In the genomic region with DNA sequence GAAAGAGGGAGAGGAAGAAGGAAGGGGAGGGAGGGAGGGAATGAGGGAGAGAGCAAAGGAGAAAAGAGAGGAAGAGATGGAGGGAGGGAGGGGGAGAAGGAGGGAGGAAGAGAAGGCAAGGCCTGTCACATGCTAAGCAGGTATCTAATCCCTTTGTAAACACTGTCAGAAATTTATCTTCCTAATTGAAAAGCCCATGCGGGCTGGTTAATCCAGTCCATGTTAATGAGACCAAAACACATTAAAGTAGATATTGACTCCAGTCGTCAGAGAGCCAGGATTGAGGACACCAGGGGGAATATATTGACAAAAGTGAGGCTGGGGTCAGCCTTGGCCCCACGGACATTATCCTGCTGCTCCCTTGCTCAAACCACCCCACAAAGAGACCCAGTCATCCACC, we compare ENCODE assay signal across 20 cellular contexts.
DNase-seq lines count a peak whose midpoint lies in the region; ATAC-seq and TF ChIP-seq lines count a peak whose summit lies in the region.
"Had no signal": no experiment of that assay in that cellular context is flagged by ENCODE, and none has a peak within 500 bp of the region (broad histone marks: within the 10 kb centered on the region; RNA-seq: fewer than 3 reads in every experiment).

No MANE protein-coding gene starts in this region.

- H3K4me1 Mint-ChIP-seq in nephron = peaks cover 38% of the 10 kb centered on the region

- no peak for ATAC-seq in GM18861 (IDR thresholded peaks at IDR 0.05; ENCODE audit: unreplicated experiment)
- ATAC-seq: CD8-positive, alpha-beta T cell; Panc1; SK-N-SH treated with all-trans-retinoic acid at 6 μM for 48 hours had no signal

- no peak overlapping the region for H3K4me3 Mint-ChIP-seq in nephron
- H3K4me3 Mint-ChIP-seq: CD8-positive, alpha-beta T cell had no signal

- H3K27me3 Mint-ChIP-seq in nephron (ENCODE audit: low read depth) = peaks cover 21% of the 10 kb centered on the region

- peak overlapping the region; percentile 6 to 81 (median 71) for H3K27ac Mint-ChIP-seq in nephron
- H3K27ac Mint-ChIP-seq: CD8-positive, alpha-beta T cell had no signal

- TF ChIP-seq CTCF in nephron (IDR thresholded peaks at IDR 0.05; ENCODE audit: unreplicated experiment in 3 of 3) = no peak

- H3K36me3 Mint-ChIP-seq in nephron (ENCODE audit: low read depth) = no peaks in the 10 kb centered on the region
- H3K36me3 Mint-ChIP-seq: CD8-positive, alpha-beta T cell had no signal

- DNase-seq in NCI-H345 (lab: John Stamatoyannopoulos, UW) (peak; percentile 31), NCI-H345 treated with DMSO at 0.1 percent for 48 hours (lab: John Stamatoyannopoulos, UW; ENCODE audit: unreplicated experiment) (no peak), D341Med (ENCODE audit: low spot score) (peak; percentile 51), NCI-H82 treated with DMSO at 0.1 percent for 48 hours (lab: John Stamatoyannopoulos, UW; ENCODE audit: unreplicated experiment) (peak; percentile 67), AG08395 (ENCODE audit: low spot score) (no peak)
- DNase-seq: 8988T; AML-193; C1 segment of cervical spinal cord; CD8-positive, alpha-beta T cell; DMS79; Karpas-422; MV-4-11; NCI-H1105 treated with DMSO at 0.1 percent for 48 hours; NCI-H1694 treated with DMSO at 0.1 percent for 48 hours; NCI-H2081 treated with DMSO at 0.1 percent for 48 hours; NCI-H524 treated with DMSO at 0.1 percent for 48 hours had no signal

- H3K9me3 Mint-ChIP-seq in nephron = peaks cover 4% of the 10 kb centered on the region
- H3K9me3 Mint-ChIP-seq: CD8-positive, alpha-beta T cell had no signal

Comparison
In these comparisons a context has a peak if more than half of its experiments do, and no peak if none do; other contexts are left out.
1. DNase-seq: peak in NCI-H345 (single experiment), D341Med (single experiment) and NCI-H82 treated with DMSO at 0.1 percent for 48 hours (single experiment); none in NCI-H345 treated with DMSO at 0.1 percent for 48 hours (single experiment) and AG08395 (single experiment).